Comparison of ENCODE assay signal across 10 cellular contexts in genomic region chr1:223727541-223727940, GRCh38. TPM values are rescaled to one million over a fixed set of nuclear protein-coding genes. Genes with fewer than 3 reads are reported as not detected.
DNase-seq lines count a peak whose midpoint lies in the region; ATAC-seq and TF ChIP-seq lines count a peak whose summit lies in the region.
"Had no signal": no experiment of that assay in that cellular context is flagged by ENCODE, and none has a peak within 500 bp of the region (broad histone marks: within the 10 kb centered on the region; RNA-seq: fewer than 3 reads in every experiment).

No MANE protein-coding gene starts in this region.

- H3K36me3 ChIP-seq in upper lobe of left lung = peaks cover 0 to 26% (median 12%) of the 10 kb centered on the region in 4 donors

- H3K4me3 Mint-ChIP-seq in activated T-cell treated with anti-CD3 and anti-CD28 coated beads, Interleukin-2, amount 50 U/mL, for 24 hours = no peak overlapping the region
- no peak overlapping the region for H3K4me3 Mint-ChIP-seq in activated T-cell treated with anti-CD3 and anti-CD28 coated beads, Interleukin-2, amount 50 U/mL, for 4 hours
- H3K4me3 Mint-ChIP-seq in MCF 10A (ENCODE audit: unreplicated experiment) (no peak overlapping the region), mesothelial cell of epicardium (peak overlapping the region; percentile 13)

- H3K36me3 Mint-ChIP-seq in activated T-cell treated with anti-CD3 and anti-CD28 coated beads, Interleukin-2, amount 50 U/mL, for 24 hours (ENCODE audit: low read depth) = peaks cover 52% of the 10 kb centered on the region
- H3K36me3 Mint-ChIP-seq in activated T-cell treated with anti-CD3 and anti-CD28 coated beads, Interleukin-2, amount 50 U/mL, for 4 hours (ENCODE audit: insufficient read depth) = peaks cover 29% of the 10 kb centered on the region
- H3K36me3 Mint-ChIP-seq in MCF 10A (ENCODE audit: insufficient read depth, unreplicated experiment) (peaks cover 86% of the 10 kb centered on the region), mesothelial cell of epicardium (peaks cover 18% of the 10 kb centered on the region)

- peaks cover 56 to 74% (median 64%) of the 10 kb centered on the region in 4 donors for H3K4me1 ChIP-seq in upper lobe of left lung

- DNase-seq in activated T-cell treated with anti-CD3 and anti-CD28 coated beads, Interleukin-2, amount 50 U/mL, for 24 hours = no peak
- no peak for DNase-seq in activated T-cell treated with anti-CD3 and anti-CD28 coated beads, Interleukin-2, amount 50 U/mL, for 4 hours
- no peak for DNase-seq in MCF 10A (ENCODE audit: unreplicated experiment)
- no peak for DNase-seq in mesothelial cell of epicardium (ENCODE audit: low spot score in 2 of 2, unreplicated experiment in 2 of 2)
- no peak for DNase-seq in upper lobe of left lung
- no peak for DNase-seq in LoVo (ENCODE audit: low spot score)
- no peak for DNase-seq in Ammon's horn (ENCODE audit: low spot score)
- DNase-seq in NCI-H510A (lab: John Stamatoyannopoulos, UW) = no peak
- DNase-seq: hippocampal formation, NCI-H774 had no signal

- H3K27me3 Mint-ChIP-seq in activated T-cell treated with anti-CD3 and anti-CD28 coated beads, Interleukin-2, amount 50 U/mL, for 24 hours = no peaks in the 10 kb centered on the region
- no peaks in the 10 kb centered on the region for H3K27me3 Mint-ChIP-seq in activated T-cell treated with anti-CD3 and anti-CD28 coated beads, Interleukin-2, amount 50 U/mL, for 4 hours (ENCODE audit: low read depth)
- no peaks in the 10 kb centered on the region for H3K27me3 Mint-ChIP-seq in MCF 10A (ENCODE audit: insufficient read depth, unreplicated experiment)
- H3K27me3 Mint-ChIP-seq in mesothelial cell of epicardium (ENCODE audit: low read depth) = no peaks in the 10 kb centered on the region

- POLR2A ChIA-PET in MCF 10A (lab: Yijun Ruan, JAX) = interaction anchor here (0.6 to 7.7 kb wide), 8 partner anchors 9 to 432 kb away, joined by 3 to 68 read pairs (median 14); partner anchors contain the start of gene CAPN2

- H3K4me1 Mint-ChIP-seq in activated T-cell treated with anti-CD3 and anti-CD28 coated beads, Interleukin-2, amount 50 U/mL, for 24 hours (ENCODE audit: low read depth) = peaks cover 81% of the 10 kb centered on the region
- peaks cover 80% of the 10 kb centered on the region for H3K4me1 Mint-ChIP-seq in activated T-cell treated with anti-CD3 and anti-CD28 coated beads, Interleukin-2, amount 50 U/mL, for 4 hours (ENCODE audit: low read depth)
- H3K4me1 Mint-ChIP-seq in MCF 10A (ENCODE audit: insufficient read depth, unreplicated experiment) = peaks cover 70% of the 10 kb centered on the region
- H3K4me1 Mint-ChIP-seq in mesothelial cell of epicardium = peaks cover 67% of the 10 kb centered on the region

- no peak for ATAC-seq in activated T-cell treated with anti-CD3 and anti-CD28 coated beads, Interleukin-2, amount 50 U/mL, for 4 hours
- ATAC-seq in upper lobe of left lung (ENCODE audit: low FRiP score in 2 of 2) = no peak

- BruUV-seq in MCF 10A (replicated peaks; lab: Mats Ljungman, UMichigan) = no TSS peak

- no peak for TF ChIP-seq POLR2A in upper lobe of left lung (IDR thresholded peaks at IDR 0.05)

- H3K9me3 ChIP-seq in upper lobe of left lung = no peaks in the 10 kb centered on the region

- WGBS in upper lobe of left lung, 2 donors = 79 to 82% methylated on average over 4 of the region's 4 CpGs

- no peaks in the 10 kb centered on the region for H3K27me3 ChIP-seq in upper lobe of left lung

- intact Hi-C loops in MCF 10A (cut with micrococcal nuclease) = no loop called here

- no peak overlapping the region for H3K4me3 ChIP-seq in upper lobe of left lung

- H3K9me3 Mint-ChIP-seq in activated T-cell treated with anti-CD3 and anti-CD28 coated beads, Interleukin-2, amount 50 U/mL, for 24 hours = no peaks in the 10 kb centered on the region
- no peaks in the 10 kb centered on the region for H3K9me3 Mint-ChIP-seq in activated T-cell treated with anti-CD3 and anti-CD28 coated beads, Interleukin-2, amount 50 U/mL, for 4 hours
- no peaks in the 10 kb centered on the region for H3K9me3 Mint-ChIP-seq in MCF 10A (ENCODE audit: unreplicated experiment)
- H3K9me3 Mint-ChIP-seq in mesothelial cell of epicardium = no peaks in the 10 kb centered on the region

- no peak for TF ChIP-seq CTCF in MCF 10A (IDR thresholded peaks at IDR 0.05; ENCODE audit: unreplicated experiment)
- no peak for TF ChIP-seq CTCF in mesothelial cell of epicardium (IDR thresholded peaks at IDR 0.05; ENCODE audit: unreplicated experiment)
- no peak for TF ChIP-seq CTCF in upper lobe of left lung (IDR thresholded peaks at IDR 0.05)

- H3K27ac ChIP-seq in upper lobe of left lung = peak overlapping the region; percentile 78 to 86 (median 82)

- no peak for TF ChIP-seq EP300 in upper lobe of left lung (IDR thresholded peaks at IDR 0.05)

- H3K27ac Mint-ChIP-seq in activated T-cell treated with anti-CD3 and anti-CD28 coated beads, Interleukin-2, amount 50 U/mL, for 24 hours = peak overlapping the region; percentile 96
- H3K27ac Mint-ChIP-seq in MCF 10A (ENCODE audit: low read depth, unreplicated experiment) = peak overlapping the region; percentile 90
- H3K27ac Mint-ChIP-seq in mesothelial cell of epicardium = peak overlapping the region; percentile 98

- CTCF ChIA-PET in MCF 10A (lab: Yijun Ruan, JAX) = interaction anchor here (0.6 to 2.9 kb wide), 7 partner anchors 11 to 32 kb away, joined by 3 to 30 read pairs (median 4); no protein-coding TSS in a partner anchor

RNA-seq across cellular contexts. Expression of gene CAPN2, which starts 15.2 kb away (rescaled TPM):
- 10 to 100 TPM; 19.0 to 25.1 (median 19.2) TPM for total RNA-seq in activated T-cell treated with anti-CD3 and anti-CD28 coated beads, Interleukin-2, amount 50 U/mL, for 4 hours
- total RNA-seq in MCF 10A (2022) (513 and 622 TPM in 2 replicates), mesothelial cell of epicardium (136 to 151 TPM (median 146 TPM) in 3 replicates), upper lobe of left lung (1,000 to 10,000 TPM in 1 of 6 donors, 100 to 1,000 TPM in 5; 271 to 1,436 (median 427) TPM)
